8 cellular contexts compared by ENCODE assay signal in genomic region chr19:41364546-41365391, GRCh38. TPM values are rescaled to one million over a fixed set of nuclear protein-coding genes. Genes with fewer than 3 reads are reported as not detected.
A peak's percentile ranks its signal among the peaks of the same experiment; 100 is the strongest.
DNase-seq lines count a peak whose midpoint lies in the region; ATAC-seq, FAIRE-seq and TF ChIP-seq lines count a peak whose summit lies in the region.

No MANE protein-coding gene starts in this region.

- TF ChIP-seq CTCF in epithelial cell of esophagus (IDR thresholded peaks at IDR 0.05; ENCODE audit: insufficient read depth, low read depth, low read length, missing control alignments) (no peak), pancreas (IDR thresholded peaks at IDR 0.05) (no peak)

- H3K4me3 ChIP-seq in epithelial cell of esophagus (ENCODE audit: low read length) (peak overlapping the region; percentile 63), pancreas (peak overlapping the region; percentile 46 to 73 (median 54))

- intact Hi-C loops in pancreas (cut with DNase I) = no loop called here

- H3K36me3 ChIP-seq in pancreas = no peaks in the 10 kb centered on the region

- FAIRE-seq in GM18507 (lab: Jason Lieb, UNC) (peak; percentile 60), pancreas (lab: Jason Lieb, UNC) (no peak)

- DNase-seq in GM18507 (ENCODE audit: extremely low spot score, insufficient read length, low read depth) (no peak), RPMI7951 (ENCODE audit: low read depth) (peak; percentile 22), epithelial cell of esophagus (ENCODE audit: low read depth) (no peak), pancreas (no peak), Ammon's horn (ENCODE audit: low spot score) (no peak), iPS-NIHi7 (ENCODE audit: extremely low spot score) (no peak), NAMALWA (ENCODE audit: low spot score) (no peak)

- 80 to 85% methylated on average over 13 of the region's 13 CpGs for WGBS in pancreas, 2 donors

- H3K27ac ChIP-seq in pancreas = peak overlapping the region; percentile 93 to 98 (median 96)

- no peaks in the 10 kb centered on the region for H3K27me3 ChIP-seq in pancreas

- H3K4me1 ChIP-seq in pancreas = peaks cover 4 to 26% (median 20%) of the 10 kb centered on the region in 3 donors

- H3K9me3 ChIP-seq in pancreas = no peaks in the 10 kb centered on the region

- ATAC-seq in pancreas (no peak), GM21367 (IDR thresholded peaks at IDR 0.05; ENCODE audit: unreplicated experiment) (no peak)

RNA-seq across cellular contexts. Expression of gene B9D2, which starts 0.8 kb away (rescaled TPM):
- total RNA-seq in RPMI7951 (2014; rRNA removed; shearing (Covaris generic)) = 10.9 and 12.9 TPM in 2 replicates
- 1 to 10 TPM; 1.5 to 5.7 (median 2.2) TPM for total RNA-seq in pancreas
- 1 to 10 TPM; 4.5 to 7.5 TPM for polyA plus RNA-seq in pancreas

RNA-seq across cellular contexts. Expression of gene TGFB1, which starts 11.0 kb away (rescaled TPM):
- total RNA-seq in RPMI7951 (2014; rRNA removed; shearing (Covaris generic)) = 15.2 and 18.1 TPM in 2 replicates
- 10 to 100 TPM in 2 of 6 donors, 1 to 10 TPM in 4; 3.3 to 32.3 (median 6.9) TPM for total RNA-seq in pancreas
- polyA plus RNA-seq in pancreas = 1 to 10 TPM; 4.0 to 6.0 TPM

RNA-seq across cellular contexts. Expression of gene TMEM91, which starts 11.6 kb away (rescaled TPM):
- total RNA-seq in RPMI7951 (2014; rRNA removed; shearing (Covaris generic)) = 2.4 and 4.8 TPM in 2 replicates
- 1 to 10 TPM; 3.8 to 5.9 (median 4.8) TPM for total RNA-seq in pancreas
- 10 to 100 TPM; 24.8 to 33.0 TPM for polyA plus RNA-seq in pancreas

RNA-seq across cellular contexts. Expression of gene EXOSC5, which starts 32.4 kb away (rescaled TPM):
- total RNA-seq in RPMI7951 (2014; rRNA removed; shearing (Covaris generic)) = 36.8 and 59.3 TPM in 2 replicates
- 10 to 100 TPM; 10.7 to 33.7 (median 14.4) TPM for total RNA-seq in pancreas
- polyA plus RNA-seq in pancreas = 10 to 100 TPM; 14.3 to 15.3 TPM

RNA-seq across cellular contexts. Expression of gene BCKDHA, which starts 32.8 kb away (rescaled TPM):
- total RNA-seq in RPMI7951 (2014; rRNA removed; shearing (Covaris generic)) = 77.3 and 112 TPM in 2 replicates
- total RNA-seq in pancreas = 10 to 100 TPM in 5 of 6 donors, 1 to 10 TPM in 1; 9.3 to 29.3 (median 18.6) TPM
- polyA plus RNA-seq in pancreas = 10 to 100 TPM; 23.6 to 34.2 TPM
